In genomic region chr14:61619494-61619893, GRCh38 we compare ENCODE assay signal across 28 cellular contexts.
"Had no signal": no experiment of that assay in that cellular context is flagged by ENCODE, and none has a peak within 500 bp of the region (broad histone marks: within the 10 kb centered on the region; RNA-seq: fewer than 3 reads in every experiment).

No MANE protein-coding gene starts in this region.

- H3K27me3 Mint-ChIP-seq: activated B cell treated with CpG ODN at 0.5 μM for 24 hours; activated CD8-positive, alpha-beta memory T cell treated with anti-CD3 and anti-CD28 coated beads, Interleukin-2, amount 10 ng/mL, durations not matched to agents 7 days and 5 days; activated naive CD8-positive, alpha-beta T cell treated with anti-CD3 and anti-CD28 coated beads for 36 hours; T-cell; type B pancreatic cell had no signal

- DNase-seq: activated B cell treated with CpG ODN at 0.5 μM for 24 hours; activated CD8-positive, alpha-beta memory T cell treated with anti-CD3 and anti-CD28 coated beads, Interleukin-2, amount 10 ng/mL, durations not matched to agents 7 days and 5 days; activated CD8-positive, alpha-beta T cell treated with anti-CD3 and anti-CD28 coated beads, Interleukin-2, amount 10 ng/mL, durations not matched to agents 7 days and 5 days; activated effector memory CD4-positive, alpha-beta T cell treated with anti-CD3 and anti-CD28 coated beads, Interleukin-2, amount 50 U/mL, for 16 hours; activated naive CD4-positive, alpha-beta T cell treated with anti-CD3 and anti-CD28 coated beads for 36 hours; activated naive CD8-positive, alpha-beta T cell treated with anti-CD3 and anti-CD28 coated beads for 36 hours; amniotic stem cell; brain microvascular endothelial cell; cortex of kidney; foreskin keratinocyte; heart left ventricle; kidney glomerular epithelial cell; left lung; lower lobe of right lung; mucosa of descending colon; nephron progenitor cell; pancreas; right cardiac atrium; stimulated activated CD4-positive, alpha-beta T cell treated with anti-CD3 and anti-CD28 coated beads, Interleukin-12 subunit alpha, Interleukin-12 subunit beta, amount 100 ng/mL, for 4 hours; stimulated activated CD4-positive, alpha-beta T cell treated with anti-CD3 and anti-CD28 coated beads, Interleukin-4, amount 100 ng/mL, for 1 hour; stimulated activated naive CD8-positive, alpha-beta T cell treated with anti-CD3 and anti-CD28 coated beads, Interleukin-15, Interleukin-2, amounts not matched to agents 100 U/mL and 50 U/mL, for 24 hours; T-cell; uterus had no signal

- H3K27me3 ChIP-seq: brain microvascular endothelial cell, esophagus muscularis mucosa, foreskin keratinocyte, heart left ventricle, left lung, pancreas, uterus had no signal

- H3K4me1 ChIP-seq: pancreas, prostate gland, uterus had no signal

- H3K27ac Mint-ChIP-seq: activated B cell treated with CpG ODN at 0.5 μM for 24 hours; activated CD8-positive, alpha-beta memory T cell treated with anti-CD3 and anti-CD28 coated beads, Interleukin-2, amount 10 ng/mL, durations not matched to agents 7 days and 5 days; activated CD8-positive, alpha-beta T cell treated with anti-CD3 and anti-CD28 coated beads, Interleukin-2, amount 10 ng/mL, durations not matched to agents 7 days and 5 days; nephron progenitor cell; T-cell; T-helper 2 cell treated with Interferon-gamma antibody and Interleukin-4, amounts not matched to agents 5 μg/mL and 100 μg/mL, for 36 hours; type B pancreatic cell had no signal

- H3K27ac ChIP-seq: brain microvascular endothelial cell, foreskin keratinocyte, lower lobe of right lung, pancreas, prostate gland had no signal

- H3K36me3 ChIP-seq: brain microvascular endothelial cell, esophagus muscularis mucosa, heart left ventricle, left lung, lower lobe of right lung, pancreas, prostate gland, uterus had no signal

- H3K4me3 ChIP-seq: esophagus muscularis mucosa, heart left ventricle, left lung, lower lobe of right lung, mucosa of descending colon, pancreas, prostate gland, uterus had no signal

- H3K9me3 Mint-ChIP-seq: activated B cell treated with CpG ODN at 0.5 μM for 24 hours; activated naive CD4-positive, alpha-beta T cell treated with anti-CD3 and anti-CD28 coated beads for 36 hours; nephron progenitor cell; T-cell; T-helper 2 cell treated with Interferon-gamma antibody and Interleukin-4, amounts not matched to agents 5 μg/mL and 100 μg/mL, for 36 hours; type B pancreatic cell had no signal

- H3K9me3 ChIP-seq: esophagus muscularis mucosa, heart left ventricle, left lung, lower lobe of right lung, mucosa of descending colon, pancreas, prostate gland, uterus had no signal

- H3K36me3 Mint-ChIP-seq: T-cell, type B pancreatic cell had no signal

- H3K4me3 Mint-ChIP-seq: activated B cell treated with CpG ODN at 0.5 μM for 24 hours; activated CD8-positive, alpha-beta memory T cell treated with anti-CD3 and anti-CD28 coated beads, Interleukin-2, amount 10 ng/mL, durations not matched to agents 7 days and 5 days; activated CD8-positive, alpha-beta T cell treated with anti-CD3 and anti-CD28 coated beads, Interleukin-2, amount 10 ng/mL, durations not matched to agents 7 days and 5 days; activated naive CD4-positive, alpha-beta T cell treated with anti-CD3 and anti-CD28 coated beads for 36 hours; nephron progenitor cell; T-cell; T-helper 2 cell treated with Interferon-gamma antibody and Interleukin-4, amounts not matched to agents 5 μg/mL and 100 μg/mL, for 36 hours; type B pancreatic cell had no signal

- ATAC-seq: activated CD8-positive, alpha-beta memory T cell treated with anti-CD3 and anti-CD28 coated beads, Interleukin-2, amount 10 ng/mL, durations not matched to agents 7 days and 5 days; activated CD8-positive, alpha-beta T cell treated with anti-CD3 and anti-CD28 coated beads, Interleukin-2, amount 10 ng/mL, durations not matched to agents 7 days and 5 days; foreskin keratinocyte; heart left ventricle; lower lobe of right lung; stimulated activated naive CD8-positive, alpha-beta T cell treated with anti-CD3 and anti-CD28 coated beads, Interleukin-15, Interleukin-2, amounts not matched to agents 100 U/mL and 50 U/mL, for 24 hours; T-cell had no signal

- FAIRE-seq: astrocyte, pancreas had no signal
